Comparison of ENCODE assay signal across 28 cellular contexts in genomic region chr19:18350490-18350889, GRCh38. TPM values are rescaled to one million over a fixed set of nuclear protein-coding genes. Genes with fewer than 3 reads are reported as not detected.
"Had no signal": no experiment of that assay in that cellular context is flagged by ENCODE, and none has a peak within 500 bp of the region (broad histone marks: within the 10 kb centered on the region; RNA-seq: fewer than 3 reads in every experiment).

No MANE protein-coding gene starts in this region.

- H3K9me3 Mint-ChIP-seq: activated B cell treated with CpG ODN at 0.5 μM for 24 hours; activated CD8-positive, alpha-beta T cell treated with anti-CD3 and anti-CD28 coated beads for 36 hours; activated T-cell treated with anti-CD3 and anti-CD28 coated beads, Interleukin-2, amount 50 U/mL, for 4 hours; activated T-helper 17 cell treated with anti-CD3 and anti-CD28 coated beads, Interleukin-2, amount 50 U/mL, for 72 hours; effector memory CD8-positive, alpha-beta T cell; natural killer cell treated with Interleukin-12 subunit alpha and Interleukin-12 subunit beta and Interleukin-15 and Interleukin-18, amount 100 ng/mL, for 72 hours had no signal

- H3K27ac Mint-ChIP-seq: activated B cell treated with CpG ODN at 0.5 μM for 24 hours; activated CD8-positive, alpha-beta T cell treated with anti-CD3 and anti-CD28 coated beads for 36 hours; activated T-helper 17 cell treated with anti-CD3 and anti-CD28 coated beads, Interleukin-2, amount 50 U/mL, for 72 hours; effector memory CD8-positive, alpha-beta T cell; natural killer cell treated with Interleukin-12 subunit alpha and Interleukin-12 subunit beta and Interleukin-15 and Interleukin-18, amount 100 ng/mL, for 72 hours had no signal

- H3K4me1 Mint-ChIP-seq: activated B cell treated with CpG ODN at 0.5 μM for 24 hours had no signal

- H3K27ac ChIP-seq: gastroesophageal sphincter, hepatocyte, left ventricle myocardium inferior, spleen, thoracic aorta had no signal

- H3K27me3 ChIP-seq: gastroesophageal sphincter, hepatocyte, spleen had no signal

- H3K9me3 ChIP-seq: gastroesophageal sphincter, left ventricle myocardium inferior, mucosa of descending colon, spleen, thoracic aorta had no signal

- H3K4me3 Mint-ChIP-seq: activated B cell treated with CpG ODN at 0.5 μM for 24 hours; activated CD8-positive, alpha-beta T cell treated with anti-CD3 and anti-CD28 coated beads for 36 hours; activated T-cell treated with anti-CD3 and anti-CD28 coated beads, Interleukin-2, amount 50 U/mL, for 4 hours; activated T-helper 17 cell treated with anti-CD3 and anti-CD28 coated beads, Interleukin-2, amount 50 U/mL, for 72 hours; effector memory CD8-positive, alpha-beta T cell; natural killer cell treated with Interleukin-12 subunit alpha and Interleukin-12 subunit beta and Interleukin-15 and Interleukin-18, amount 100 ng/mL, for 72 hours had no signal

- H3K4me1 ChIP-seq: left ventricle myocardium inferior had no signal

- H2AFZ ChIP-seq: hepatocyte had no signal

- H3K4me3 ChIP-seq: gastroesophageal sphincter, hepatocyte, left ventricle myocardium inferior, lung, mucosa of descending colon, spleen, thoracic aorta had no signal

- H3K27me3 Mint-ChIP-seq: activated B cell treated with CpG ODN at 0.5 μM for 24 hours; activated CD8-positive, alpha-beta T cell treated with anti-CD3 and anti-CD28 coated beads for 36 hours; activated T-helper 17 cell treated with anti-CD3 and anti-CD28 coated beads, Interleukin-2, amount 50 U/mL, for 72 hours; effector memory CD8-positive, alpha-beta T cell; natural killer cell treated with Interleukin-12 subunit alpha and Interleukin-12 subunit beta and Interleukin-15 and Interleukin-18, amount 100 ng/mL, for 72 hours had no signal

- FAIRE-seq: urothelium cell line had no signal

- ATAC-seq: activated CD8-positive, alpha-beta T cell treated with anti-CD3 and anti-CD28 coated beads for 36 hours; activated T-cell treated with anti-CD3 and anti-CD28 coated beads, Interleukin-2, amount 50 U/mL, for 4 hours; activated T-helper 17 cell treated with anti-CD3 and anti-CD28 coated beads, Interleukin-2, amount 50 U/mL, for 72 hours; effector memory CD8-positive, alpha-beta T cell; gastroesophageal sphincter; mucosa of descending colon; natural killer cell treated with Interleukin-12 subunit alpha and Interleukin-12 subunit beta and Interleukin-15 and Interleukin-18, amount 100 ng/mL, for 72 hours; right cardiac atrium had no signal

- H3K36me3 Mint-ChIP-seq: natural killer cell treated with Interleukin-12 subunit alpha and Interleukin-12 subunit beta and Interleukin-15 and Interleukin-18, amount 100 ng/mL, for 72 hours had no signal

- H3K4me2 ChIP-seq: hepatocyte had no signal

- H3K36me3 ChIP-seq: thoracic aorta had no signal

- DNase-seq: activated B cell treated with CpG ODN at 0.5 μM for 24 hours; activated CD4-positive, alpha-beta T cell treated with anti-CD3 and anti-CD28 coated beads, Interleukin-2, amount 50 U/mL, for 1 hour; activated CD8-positive, alpha-beta T cell treated with anti-CD3 and anti-CD28 coated beads for 36 hours; activated gamma-delta T cell treated with Interleukin-2 at 50 U/mL for 16 hours; activated naive CD4-positive, alpha-beta T cell treated with anti-CD3 and anti-CD28 coated beads, Interleukin-2, amount 50 U/mL, for 16 hours; activated T-cell treated with anti-CD3 and anti-CD28 coated beads, Interleukin-2, amount 50 U/mL, for 4 hours; amniotic stem cell; caudate nucleus; cortex of kidney; effector memory CD8-positive, alpha-beta T cell; islet precursor cell; left ventricle myocardium inferior; mucosa of descending colon; posterior cingulate gyrus; right cardiac atrium; spleen; stimulated activated naive CD4-positive, alpha-beta T cell; trophoblast cell had no signal

RNA-seq across cellular contexts. Expression of gene GDF15, which starts 35.5 kb away (rescaled TPM):
- total RNA-seq: activated B cell treated with CpG ODN at 0.5 μM for 24 hours; activated CD8-positive, alpha-beta T cell treated with anti-CD3 and anti-CD28 coated beads for 36 hours had no signal

RNA-seq across cellular contexts. Expression of gene LRRC25, which starts 46.9 kb away (rescaled TPM):
- total RNA-seq: activated CD8-positive, alpha-beta T cell treated with anti-CD3 and anti-CD28 coated beads for 36 hours; activated T-cell treated with anti-CD3 and anti-CD28 coated beads, Interleukin-2, amount 50 U/mL, for 4 hours; activated T-helper 17 cell treated with anti-CD3 and anti-CD28 coated beads, Interleukin-2, amount 50 U/mL, for 72 hours; chondrocyte; endothelial cell of umbilical vein; hepatocyte; myocyte; natural killer cell treated with Interleukin-12 subunit alpha and Interleukin-12 subunit beta and Interleukin-15 and Interleukin-18, amount 100 ng/mL, for 72 hours had no signal
- polyA plus RNA-seq: endothelial cell of umbilical vein had no signal
